27 cellular contexts compared by ENCODE assay signal in genomic region chr9:114471157-114471556, GRCh38.
"Had no signal": no experiment of that assay in that cellular context is flagged by ENCODE, and none has a peak within 500 bp of the region (broad histone marks: within the 10 kb centered on the region; RNA-seq: fewer than 3 reads in every experiment).

No MANE protein-coding gene starts in this region.

- H3K9me3 ChIP-seq: stomach, suprapubic skin, testis, thoracic aorta, thyroid gland, transverse colon, upper lobe of left lung, upper lobe of right lung, uterus, vagina had no signal

- H3K4me3 ChIP-seq: stomach, suprapubic skin, testis, thoracic aorta, thyroid gland, tibial artery, tibial nerve, transverse colon, upper lobe of left lung, upper lobe of right lung, uterus, vagina had no signal

- FAIRE-seq: urothelium cell line had no signal

- H3K4me1 ChIP-seq: stomach, thyroid gland, tibial artery, tibial nerve, transverse colon, upper lobe of left lung, upper lobe of right lung, uterus, vagina had no signal

- H3K36me3 ChIP-seq: thoracic aorta, thyroid gland, transverse colon, upper lobe of left lung, upper lobe of right lung, uterus, vagina had no signal

- DNase-seq: stimulated activated CD4-positive, alpha-beta T cell treated with anti-CD3 and anti-CD28 coated beads, Interleukin-2, amount 100 ng/mL, for 48 hours; stimulated activated CD4-positive, alpha-beta T cell treated with anti-CD3 and anti-CD28 coated beads, Interleukin-4, amount 100 ng/mL, for 1 hour; stimulated activated CD4-positive, alpha-beta T cell treated with anti-CD3 and anti-CD28 coated beads, Interleukin-4, amount 100 ng/mL, for 24 hours; stimulated activated CD4-positive, alpha-beta T cell treated with anti-CD3 and anti-CD28 coated beads, Interleukin-4, amount 100 ng/mL, for 4 hours; stimulated activated CD8-positive, alpha-beta memory T cell treated with anti-CD3 and anti-CD28 coated beads, Interleukin-4, amount 100 ng/mL, for 48 hours; stimulated activated naive B cell treated with anti-CD40 and anti-IgM and Interleukin-4, amounts not matched to agents 10 μg/mL and 1 μg/mL and 100 μg/mL, for 72 hours; stimulated activated naive CD4-positive, alpha-beta T cell; stimulated activated naive CD4-positive, alpha-beta T cell treated with Interleukin-2 at 50 U/mL for 16 hours; stimulated activated naive CD8-positive, alpha-beta T cell treated with anti-CD3 and anti-CD28 coated beads, Interleukin-15, amount 100 ng/mL, for 72 hours; stimulated activated naive CD8-positive, alpha-beta T cell treated with anti-CD3 and anti-CD28 coated beads, Interleukin-15, Interleukin-2, amounts not matched to agents 100 U/mL and 50 U/mL, for 24 hours; stomach; substantia nigra; testis; thyroid gland; transverse colon; trophoblast cell; upper lobe of right lung; uterus had no signal

- H3K27me3 ChIP-seq: stomach, suprapubic skin, testis, thyroid gland, tibial artery, tibial nerve, transverse colon, upper lobe of left lung, upper lobe of right lung, uterus, vagina had no signal

- H3K27ac ChIP-seq: stomach, suprapubic skin, testis, thoracic aorta, thyroid gland, tibial artery, tibial nerve, transverse colon, upper lobe of left lung, upper lobe of right lung, uterus, vagina had no signal

- ATAC-seq: stimulated activated effector memory CD8-positive, alpha-beta T cell treated with anti-CD3 and anti-CD28 coated beads, Interleukin-12 subunit alpha, Interleukin-12 subunit beta, amount 100 ng/mL, for 72 hours; stimulated activated memory B cell treated with anti-CD40 and anti-IgM and Interleukin-4, amounts not matched to agents 10 μg/mL and 1 μg/mL and 100 μg/mL, for 72 hours; stimulated activated naive B cell treated with anti-CD40 and anti-IgM and Interleukin-4, amounts not matched to agents 10 μg/mL and 1 μg/mL and 100 μg/mL, for 72 hours; stimulated activated naive CD8-positive, alpha-beta T cell treated with anti-CD3 and anti-CD28 coated beads, Interleukin-15, amount 100 ng/mL, for 72 hours; stimulated activated naive CD8-positive, alpha-beta T cell treated with anti-CD3 and anti-CD28 coated beads, Interleukin-15, Interleukin-2, amounts not matched to agents 100 U/mL and 50 U/mL, for 24 hours; upper lobe of right lung had no signal
